In the genomic region with DNA sequence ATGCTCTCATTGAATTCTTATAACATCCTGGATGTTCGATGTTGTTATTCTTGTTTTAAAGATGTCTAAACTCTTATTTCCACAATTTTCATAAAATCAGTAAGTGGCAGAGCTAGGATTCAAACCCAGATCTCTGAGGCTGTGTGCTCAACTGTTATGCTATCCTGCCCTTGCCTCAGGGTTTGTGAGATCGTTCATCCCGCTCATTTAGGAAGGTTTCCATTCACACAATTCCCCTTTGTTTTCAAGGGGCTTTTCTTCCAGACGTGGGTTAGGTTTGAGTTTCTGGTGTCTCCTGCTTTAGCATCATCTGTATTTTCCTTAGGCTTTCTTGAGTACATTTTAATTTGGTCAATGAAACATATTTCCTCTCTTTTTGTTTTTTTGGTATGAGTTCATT, we compare ENCODE assay signal across 1 cellular context.
TF ChIP-seq lines count a peak whose summit lies in the region.

No MANE protein-coding gene starts in this region.

TF ChIP-seq in K562, 482 proteins besides CTCF, POLR2A, EP300 and RAD21 (continued from another document):
- TF ChIP-seq HOXB6 (CRISPR knock-in tag; IDR thresholded peaks at IDR 0.05; ENCODE audit: borderline replicate concordance): no peak
- TF ChIP-seq, protein P1, sequence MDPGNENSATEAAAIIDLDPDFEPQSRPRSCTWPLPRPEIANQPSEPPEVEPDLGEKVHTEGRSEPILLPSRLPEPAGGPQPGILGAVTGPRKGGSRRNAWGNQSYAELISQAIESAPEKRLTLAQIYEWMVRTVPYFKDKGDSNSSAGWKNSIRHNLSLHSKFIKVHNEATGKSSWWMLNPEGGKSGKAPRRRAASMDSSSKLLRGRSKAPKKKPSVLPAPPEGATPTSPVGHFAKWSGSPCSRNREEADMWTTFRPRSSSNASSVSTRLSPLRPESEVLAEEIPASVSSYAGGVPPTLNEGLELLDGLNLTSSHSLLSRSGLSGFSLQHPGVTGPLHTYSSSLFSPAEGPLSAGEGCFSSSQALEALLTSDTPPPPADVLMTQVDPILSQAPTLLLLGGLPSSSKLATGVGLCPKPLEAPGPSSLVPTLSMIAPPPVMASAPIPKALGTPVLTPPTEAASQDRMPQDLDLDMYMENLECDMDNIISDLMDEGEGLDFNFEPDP (CRISPR knock-in tag; IDR thresholded peaks at IDR 0.05): no peak
- TF ChIP-seq, protein P2, sequence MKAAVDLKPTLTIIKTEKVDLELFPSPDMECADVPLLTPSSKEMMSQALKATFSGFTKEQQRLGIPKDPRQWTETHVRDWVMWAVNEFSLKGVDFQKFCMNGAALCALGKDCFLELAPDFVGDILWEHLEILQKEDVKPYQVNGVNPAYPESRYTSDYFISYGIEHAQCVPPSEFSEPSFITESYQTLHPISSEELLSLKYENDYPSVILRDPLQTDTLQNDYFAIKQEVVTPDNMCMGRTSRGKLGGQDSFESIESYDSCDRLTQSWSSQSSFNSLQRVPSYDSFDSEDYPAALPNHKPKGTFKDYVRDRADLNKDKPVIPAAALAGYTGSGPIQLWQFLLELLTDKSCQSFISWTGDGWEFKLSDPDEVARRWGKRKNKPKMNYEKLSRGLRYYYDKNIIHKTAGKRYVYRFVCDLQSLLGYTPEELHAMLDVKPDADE (conservative IDR thresholded peaks at IDR 0.05; ENCODE audit: control insufficient read depth, low read depth, low read length): no peak
- TF ChIP-seq ZKSCAN1 (IDR thresholded peaks at IDR 0.05; ENCODE audit: low read depth, low read length): no peak
